10 cellular contexts compared by ENCODE assay signal in genomic region chr3:57864853-57865252, GRCh38.
A peak's percentile ranks its signal among the peaks of the same experiment; 100 is the strongest.
DNase-seq lines count a peak whose midpoint lies in the region; ATAC-seq and TF ChIP-seq lines count a peak whose summit lies in the region.
"Had no signal": no experiment of that assay in that cellular context is flagged by ENCODE, and none has a peak within 500 bp of the region (broad histone marks: within the 10 kb centered on the region; RNA-seq: fewer than 3 reads in every experiment).

No MANE protein-coding gene starts in this region.

- no peaks in the 10 kb centered on the region for H3K4me1 ChIP-seq in GM23338 (ENCODE audit: insufficient read depth)
- no peaks in the 10 kb centered on the region for H3K4me1 ChIP-seq in gastrocnemius medialis

- no peak overlapping the region for H3K4me3 Mint-ChIP-seq in GM23338
- H3K4me3 Mint-ChIP-seq: activated T-cell treated with anti-CD3 and anti-CD28 coated beads, Interleukin-2, amount 50 U/mL, for 24 hours had no signal

- H3K27ac ChIP-seq in GM23338 (ENCODE audit: low read depth) (no peak overlapping the region), RWPE1 (no peak overlapping the region), gastrocnemius medialis (no peak overlapping the region)

- H3K27ac Mint-ChIP-seq in GM23338: peak overlapping the region; percentile 61; the same call in 1 of the 2 replicates
- H3K27ac Mint-ChIP-seq: activated T-cell treated with anti-CD3 and anti-CD28 coated beads, Interleukin-2, amount 50 U/mL, for 24 hours had no signal

- POLR2A ChIA-PET in RWPE1 (lab: Yijun Ruan, JAX; ENCODE audit: low non-redundant PET): no interaction called here

- TF ChIP-seq CTCF in GM23338 (conservative IDR thresholded peaks at IDR 0.05; ENCODE audit: low read depth in 2 of 2): peak; percentile 29 to 48; a peak in 3 of 4 replicates
- peak; percentile 48 for TF ChIP-seq CTCF in RWPE1 (conservative IDR thresholded peaks at IDR 0.05; ENCODE audit: low read depth)
- peak in 3 of 5 experiments; percentile 12 to 37 (median 21) for TF ChIP-seq CTCF in gastrocnemius medialis (IDR thresholded peaks at IDR 0.05 in 4 of 5, conservative IDR thresholded peaks at IDR 0.05 in 1 of 5)
- TF ChIP-seq CTCF in GM10266 (IDR thresholded peaks at IDR 0.05; ENCODE audit: control insufficient read depth, insufficient read depth, low read depth, missing control alignments): no peak

- ATAC-seq in GM23338: no peak
- ATAC-seq in gastrocnemius medialis: no peak
- no peak for ATAC-seq in activated CD4-positive, CD25-positive, alpha-beta regulatory T cell treated with anti-CD3 and anti-CD28 coated beads, Interleukin-2, amount 50 U/mL, for 24 hours
- no peak for ATAC-seq in HG03039 (IDR thresholded peaks at IDR 0.05; ENCODE audit: unreplicated experiment)

- in situ Hi-C loops in gastrocnemius medialis (cut with MboI; ENCODE audit: low sequenced_read_pairs in 4 of 4): no loop called here

- no peaks in the 10 kb centered on the region for H3K9me2 ChIP-seq in GM23338 (ENCODE audit: insufficient read depth)

- no peaks in the 10 kb centered on the region for H3K79me2 ChIP-seq in GM23338 (replicated peaks; ENCODE audit: insufficient read depth)

- no peaks in the 10 kb centered on the region for H3K9me3 Mint-ChIP-seq in GM23338
- H3K9me3 Mint-ChIP-seq: activated T-cell treated with anti-CD3 and anti-CD28 coated beads, Interleukin-2, amount 50 U/mL, for 24 hours had no signal

- DNase-seq in GM23338 (ENCODE audit: low spot score) (peak; percentile 36), RWPE1 (ENCODE audit: low spot score) (peak; percentile 1), fibroblast of peridontal ligament (ENCODE audit: extremely low read depth) (peak; percentile 67), gastrocnemius medialis (no peak), GM10266 (ENCODE audit: extremely low spot score) (no peak), activated gamma-delta T cell (lab: John Stamatoyannopoulos, UW) (no peak)
- DNase-seq: activated T-cell treated with anti-CD3 and anti-CD28 coated beads, Interleukin-2, amount 50 U/mL, for 24 hours; stimulated activated CD4-positive, alpha-beta T cell treated with anti-CD3 and anti-CD28 coated beads, Interleukin-4, amount 100 ng/mL, for 24 hours had no signal

- intact Hi-C loops in gastrocnemius medialis (cut with DNase I; ENCODE audit: low total_unique reads): no loop called here

- CTCF ChIA-PET in RWPE1 (lab: Yijun Ruan, JAX): interaction anchor here (0.6 to 0.7 kb wide), 2 partner anchors 85 to 161 kb away, joined by 3 read pairs; no protein-coding TSS in a partner anchor

- no peaks in the 10 kb centered on the region for H3F3A ChIP-seq in GM23338 (replicated peaks; ENCODE audit: low read depth)

- H3K9me3 ChIP-seq in gastrocnemius medialis: no peaks in the 10 kb centered on the region

- H3K4me3 ChIP-seq in GM23338: no peak overlapping the region
- H3K4me3 ChIP-seq in gastrocnemius medialis: no peak overlapping the region

- H3K27me3 ChIP-seq in GM23338 (ENCODE audit: insufficient read depth): no peaks in the 10 kb centered on the region
- no peaks in the 10 kb centered on the region for H3K27me3 ChIP-seq in gastrocnemius medialis

- H3K36me3 ChIP-seq in GM23338 (ENCODE audit: insufficient read depth) (no peaks in the 10 kb centered on the region; the same call in 1 of the 2 replicates), gastrocnemius medialis (peaks cover 0 to 55% of the 10 kb centered on the region in 2 donors)

- no peak overlapping the region for H3K4me2 ChIP-seq in GM23338

- peaks cover 32% of the 10 kb centered on the region for H3K36me3 Mint-ChIP-seq in GM23338 (ENCODE audit: low read depth)

- no peaks in the 10 kb centered on the region for H3K27me3 Mint-ChIP-seq in GM23338 (ENCODE audit: insufficient read depth, low read depth, poor library complexity)
- H3K27me3 Mint-ChIP-seq: activated T-cell treated with anti-CD3 and anti-CD28 coated beads, Interleukin-2, amount 50 U/mL, for 24 hours had no signal

- no peak overlapping the region for H2AFZ ChIP-seq in GM23338

- H3K4me1 Mint-ChIP-seq in GM23338: peaks cover 4% of the 10 kb centered on the region; the same call in 1 of the 3 replicates

- H4K20me1 ChIP-seq in GM23338 (replicated peaks; ENCODE audit: insufficient read depth): 0 out of 2 replicates have a peak, but pooled peaks cover 4% of the 10 kb centered on the region

- no peak for TF ChIP-seq POLR2A in gastrocnemius medialis (IDR thresholded peaks at IDR 0.05)

TF ChIP-seq in GM23338, 12 proteins besides CTCF, POLR2A, EP300 and RAD21 (continues in another document):
- TF ChIP-seq ZNF114 (CRISPR knock-in tag; IDR thresholded peaks at IDR 0.05) (no peak), EZH2phosphoT487 (IDR thresholded peaks at IDR 0.05; ENCODE audit: unreplicated experiment) (no peak), CREB1 (CRISPR knock-in tag; IDR thresholded peaks at IDR 0.05; ENCODE audit: low read depth) (no peak), JUNB (IDR thresholded peaks at IDR 0.05; ENCODE audit: unreplicated experiment) (no peak)
- TF ChIP-seq, protein P1, sequence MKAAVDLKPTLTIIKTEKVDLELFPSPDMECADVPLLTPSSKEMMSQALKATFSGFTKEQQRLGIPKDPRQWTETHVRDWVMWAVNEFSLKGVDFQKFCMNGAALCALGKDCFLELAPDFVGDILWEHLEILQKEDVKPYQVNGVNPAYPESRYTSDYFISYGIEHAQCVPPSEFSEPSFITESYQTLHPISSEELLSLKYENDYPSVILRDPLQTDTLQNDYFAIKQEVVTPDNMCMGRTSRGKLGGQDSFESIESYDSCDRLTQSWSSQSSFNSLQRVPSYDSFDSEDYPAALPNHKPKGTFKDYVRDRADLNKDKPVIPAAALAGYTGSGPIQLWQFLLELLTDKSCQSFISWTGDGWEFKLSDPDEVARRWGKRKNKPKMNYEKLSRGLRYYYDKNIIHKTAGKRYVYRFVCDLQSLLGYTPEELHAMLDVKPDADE (IDR thresholded peaks at IDR 0.05): no peak
- TF ChIP-seq, protein P2, sequence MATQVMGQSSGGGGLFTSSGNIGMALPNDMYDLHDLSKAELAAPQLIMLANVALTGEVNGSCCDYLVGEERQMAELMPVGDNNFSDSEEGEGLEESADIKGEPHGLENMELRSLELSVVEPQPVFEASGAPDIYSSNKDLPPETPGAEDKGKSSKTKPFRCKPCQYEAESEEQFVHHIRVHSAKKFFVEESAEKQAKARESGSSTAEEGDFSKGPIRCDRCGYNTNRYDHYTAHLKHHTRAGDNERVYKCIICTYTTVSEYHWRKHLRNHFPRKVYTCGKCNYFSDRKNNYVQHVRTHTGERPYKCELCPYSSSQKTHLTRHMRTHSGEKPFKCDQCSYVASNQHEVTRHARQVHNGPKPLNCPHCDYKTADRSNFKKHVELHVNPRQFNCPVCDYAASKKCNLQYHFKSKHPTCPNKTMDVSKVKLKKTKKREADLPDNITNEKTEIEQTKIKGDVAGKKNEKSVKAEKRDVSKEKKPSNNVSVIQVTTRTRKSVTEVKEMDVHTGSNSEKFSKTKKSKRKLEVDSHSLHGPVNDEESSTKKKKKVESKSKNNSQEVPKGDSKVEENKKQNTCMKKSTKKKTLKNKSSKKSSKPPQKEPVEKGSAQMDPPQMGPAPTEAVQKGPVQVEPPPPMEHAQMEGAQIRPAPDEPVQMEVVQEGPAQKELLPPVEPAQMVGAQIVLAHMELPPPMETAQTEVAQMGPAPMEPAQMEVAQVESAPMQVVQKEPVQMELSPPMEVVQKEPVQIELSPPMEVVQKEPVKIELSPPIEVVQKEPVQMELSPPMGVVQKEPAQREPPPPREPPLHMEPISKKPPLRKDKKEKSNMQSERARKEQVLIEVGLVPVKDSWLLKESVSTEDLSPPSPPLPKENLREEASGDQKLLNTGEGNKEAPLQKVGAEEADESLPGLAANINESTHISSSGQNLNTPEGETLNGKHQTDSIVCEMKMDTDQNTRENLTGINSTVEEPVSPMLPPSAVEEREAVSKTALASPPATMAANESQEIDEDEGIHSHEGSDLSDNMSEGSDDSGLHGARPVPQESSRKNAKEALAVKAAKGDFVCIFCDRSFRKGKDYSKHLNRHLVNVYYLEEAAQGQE (IDR thresholded peaks at IDR 0.05; ENCODE audit: unreplicated experiment): no peak

Comparison
In these comparisons a context has a peak if more than half of its experiments do, and no peak if none do; other contexts are left out.
1. DNase-seq: peak in GM23338 (single experiment), RWPE1 (single experiment) and fibroblast of peridontal ligament (single experiment); none in gastrocnemius medialis (0 of 2), GM10266 (single experiment) and activated gamma-delta T cell (single experiment).